8 cellular contexts compared by ENCODE assay signal in the genomic region with DNA sequence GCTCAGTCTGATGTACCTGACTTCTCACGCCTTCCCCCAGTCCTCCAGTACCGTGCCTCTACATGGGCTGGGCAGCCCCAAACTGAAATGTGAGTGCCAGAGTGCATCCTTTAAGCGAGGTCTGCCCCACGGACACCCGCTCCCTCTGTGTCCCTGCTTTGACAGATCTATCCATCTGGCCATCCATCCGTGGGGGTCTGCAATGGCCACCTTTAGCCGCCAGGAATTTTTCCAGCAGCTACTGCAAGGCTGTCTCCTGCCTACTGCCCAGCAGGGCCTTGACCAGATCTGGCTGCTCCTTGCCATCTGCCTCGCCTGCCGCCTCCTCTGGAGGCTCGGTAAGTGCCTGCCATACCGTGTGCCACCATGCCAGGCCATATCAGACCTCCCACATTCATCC. TPM values are rescaled to one million over a fixed set of nuclear protein-coding genes. Genes with fewer than 3 reads are reported as not detected.
DNase-seq lines count a peak whose midpoint lies in the region; ATAC-seq and TF ChIP-seq lines count a peak whose summit lies in the region.

No MANE protein-coding gene starts in this region.

- H3K27ac ChIP-seq in upper lobe of left lung: no peak overlapping the region

- TF ChIP-seq CTCF in brain (conservative IDR thresholded peaks at IDR 0.05) (no peak), upper lobe of left lung (IDR thresholded peaks at IDR 0.05) (no peak)

- CTCF ChIA-PET in activated naive CD4-positive, alpha-beta T cell treated with anti-CD3 and anti-CD28 coated beads for 36 hours (lab: Charles Lee): no interaction called here

- no peaks in the 10 kb centered on the region for H3K36me3 ChIP-seq in upper lobe of left lung

- ATAC-seq in memory B cell (ENCODE audit: low read depth) (no peak), upper lobe of left lung (ENCODE audit: low FRiP score in 2 of 2) (no peak), GM18867 (IDR thresholded peaks at IDR 0.05; ENCODE audit: unreplicated experiment) (no peak)

- peak overlapping the region; percentile 66 for H3K27ac Mint-ChIP-seq in activated naive CD4-positive, alpha-beta T cell treated with anti-CD3 and anti-CD28 coated beads for 36 hours
- H3K27ac Mint-ChIP-seq in brain (peak overlapping the region; percentile 79 to 96 (median 87)), memory B cell (peak overlapping the region; percentile 91)

- no peak for DNase-seq in activated naive CD4-positive, alpha-beta T cell treated with anti-CD3 and anti-CD28 coated beads for 36 hours
- DNase-seq in activated naive CD4-positive, alpha-beta T cell (lab: John Stamatoyannopoulos, UW): no peak
- no peak for DNase-seq in memory B cell (ENCODE audit: low spot score in 2 of 2)
- no peak for DNase-seq in upper lobe of left lung
- no peak for DNase-seq in NCI-H1436 (lab: John Stamatoyannopoulos, UW)
- DNase-seq in activated gamma-delta T cell (lab: John Stamatoyannopoulos, UW): no peak

- TF ChIP-seq POLR2A in upper lobe of left lung (IDR thresholded peaks at IDR 0.05): no peak

- H3K4me3 ChIP-seq in upper lobe of left lung: peak overlapping the region in 3 of 4 donors; percentile 60 to 79 (median 67)

- H3K9me3 Mint-ChIP-seq in activated naive CD4-positive, alpha-beta T cell treated with anti-CD3 and anti-CD28 coated beads for 36 hours: no peaks in the 10 kb centered on the region
- H3K9me3 Mint-ChIP-seq in brain (peaks cover 0 to 9% (median 0%) of the 10 kb centered on the region in 5 experiments), memory B cell (no peaks in the 10 kb centered on the region)

- TF ChIP-seq EP300 in upper lobe of left lung (IDR thresholded peaks at IDR 0.05): no peak

- intact Hi-C loops in activated naive CD4-positive, alpha-beta T cell treated with anti-CD3 and anti-CD28 coated beads for 36 hours (cut with micrococcal nuclease): loop anchor here (5.0 kb wide), 1 partner anchor 427 kb away; no protein-coding TSS in a partner anchor

- peaks cover 13% of the 10 kb centered on the region for H3K4me1 Mint-ChIP-seq in activated naive CD4-positive, alpha-beta T cell treated with anti-CD3 and anti-CD28 coated beads for 36 hours (ENCODE audit: low read depth)
- peaks cover 15% of the 10 kb centered on the region for H3K4me1 Mint-ChIP-seq in brain
- H3K4me1 Mint-ChIP-seq in memory B cell: peaks cover 13% of the 10 kb centered on the region

- H3K27me3 Mint-ChIP-seq in activated naive CD4-positive, alpha-beta T cell treated with anti-CD3 and anti-CD28 coated beads for 36 hours (ENCODE audit: low read depth): no peaks in the 10 kb centered on the region
- H3K27me3 Mint-ChIP-seq in brain (no peaks in the 10 kb centered on the region), memory B cell (no peaks in the 10 kb centered on the region)

- WGBS in upper lobe of left lung, 2 donors: 76% methylated on average over 11 of the region's 11 CpGs; no CpG with 5 or more reads in 1 of the 2 donors

- peaks cover 0 to 5% (median 0%) of the 10 kb centered on the region in 4 donors for H3K4me1 ChIP-seq in upper lobe of left lung

- H3K9me3 ChIP-seq in upper lobe of left lung: peaks cover 0 to 5% (median 0%) of the 10 kb centered on the region in 4 donors

- peak overlapping the region; percentile 78 for H3K4me3 Mint-ChIP-seq in activated naive CD4-positive, alpha-beta T cell treated with anti-CD3 and anti-CD28 coated beads for 36 hours
- peak overlapping the region; percentile 87 to 95 (median 93) for H3K4me3 Mint-ChIP-seq in brain
- peak overlapping the region; percentile 95 for H3K4me3 Mint-ChIP-seq in memory B cell

- H3K36me3 Mint-ChIP-seq in activated naive CD4-positive, alpha-beta T cell treated with anti-CD3 and anti-CD28 coated beads for 36 hours (ENCODE audit: low read depth): no peaks in the 10 kb centered on the region
- peaks cover 4% of the 10 kb centered on the region for H3K36me3 Mint-ChIP-seq in brain
- peaks cover 3% of the 10 kb centered on the region for H3K36me3 Mint-ChIP-seq in memory B cell

- no peaks in the 10 kb centered on the region for H3K27me3 ChIP-seq in upper lobe of left lung

RNA-seq across cellular contexts. Expression of a gene that starts 0.8 kb away (rescaled TPM):
- total RNA-seq in activated naive CD4-positive, alpha-beta T cell treated with anti-CD3 and anti-CD28 coated beads for 36 hours: 1 to 10 TPM; 5.2 to 5.6 TPM
- 15.9 TPM for polyA plus RNA-seq in brain (ENCODE audit: insufficient read depth, low read depth, low replicate concordance)
- total RNA-seq in upper lobe of left lung: 10 to 100 TPM in 5 of 6 donors, 1 to 10 TPM in 1; 10.0 to 53.4 (median 14.3) TPM

RNA-seq across cellular contexts. Expression of a gene that starts 12.0 kb away (rescaled TPM):
- total RNA-seq in activated naive CD4-positive, alpha-beta T cell treated with anti-CD3 and anti-CD28 coated beads for 36 hours: 100 to 1,000 TPM; 118 to 123 TPM
- polyA plus RNA-seq in brain (ENCODE audit: insufficient read depth, low read depth, low replicate concordance): 131 TPM
- 100 to 1,000 TPM in 2 of 6 donors, 10 to 100 TPM in 4; 21.0 to 101 (median 74.9) TPM for total RNA-seq in upper lobe of left lung

RNA-seq across cellular contexts. Expression of a gene that starts 29.9 kb away (rescaled TPM):
- 10 to 100 TPM; 10.6 to 11.1 TPM for total RNA-seq in activated naive CD4-positive, alpha-beta T cell treated with anti-CD3 and anti-CD28 coated beads for 36 hours
- polyA plus RNA-seq in brain (ENCODE audit: insufficient read depth, low read depth, low replicate concordance): 17.9 TPM
- 10 to 100 TPM; 15.2 to 26.4 (median 18.8) TPM for total RNA-seq in upper lobe of left lung

RNA-seq across cellular contexts. Expression of a gene that starts 33.6 kb away (rescaled TPM):
- 10 to 100 TPM; 66.2 to 66.8 TPM for total RNA-seq in activated naive CD4-positive, alpha-beta T cell treated with anti-CD3 and anti-CD28 coated beads for 36 hours
- polyA plus RNA-seq in brain (ENCODE audit: insufficient read depth, low read depth, low replicate concordance): 48.7 TPM
- total RNA-seq in upper lobe of left lung: 10 to 100 TPM; 25.2 to 49.1 (median 42.8) TPM

RNA-seq across cellular contexts. Expression of a gene that starts 39.6 kb away (rescaled TPM):
- total RNA-seq in activated naive CD4-positive, alpha-beta T cell treated with anti-CD3 and anti-CD28 coated beads for 36 hours: 10 to 100 TPM; 45.0 to 45.8 TPM
- polyA plus RNA-seq in brain (ENCODE audit: insufficient read depth, low read depth, low replicate concordance): 26.5 TPM
- total RNA-seq in upper lobe of left lung: 10 to 100 TPM; 10.2 to 32.4 (median 17.9) TPM
